ENCODE assay signal across 1 cellular context in genomic region chr18:79846936-79847557, GRCh38.
TF ChIP-seq lines count a peak whose summit lies in the region.

No MANE protein-coding gene starts in this region.

TF ChIP-seq in IMR-90, 13 proteins besides CTCF, POLR2A, EP300 and RAD21 (continued from another document):
- TF ChIP-seq CHD1 (IDR thresholded peaks at IDR 0.05; ENCODE audit: low read depth, low read length) (no peak), FOS (IDR thresholded peaks at IDR 0.05; ENCODE audit: low read depth, low read length) (no peak), MAZ (IDR thresholded peaks at IDR 0.05; ENCODE audit: borderline replicate concordance, low read depth, low read length) (no peak)
- TF ChIP-seq, protein P1, sequence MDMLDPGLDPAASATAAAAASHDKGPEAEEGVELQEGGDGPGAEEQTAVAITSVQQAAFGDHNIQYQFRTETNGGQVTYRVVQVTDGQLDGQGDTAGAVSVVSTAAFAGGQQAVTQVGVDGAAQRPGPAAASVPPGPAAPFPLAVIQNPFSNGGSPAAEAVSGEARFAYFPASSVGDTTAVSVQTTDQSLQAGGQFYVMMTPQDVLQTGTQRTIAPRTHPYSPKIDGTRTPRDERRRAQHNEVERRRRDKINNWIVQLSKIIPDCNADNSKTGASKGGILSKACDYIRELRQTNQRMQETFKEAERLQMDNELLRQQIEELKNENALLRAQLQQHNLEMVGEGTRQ (IDR thresholded peaks at IDR 0.05; ENCODE audit: low read depth, low read length), result no peak
